ENCODE assay signal across 11 cellular contexts in the genomic region with DNA sequence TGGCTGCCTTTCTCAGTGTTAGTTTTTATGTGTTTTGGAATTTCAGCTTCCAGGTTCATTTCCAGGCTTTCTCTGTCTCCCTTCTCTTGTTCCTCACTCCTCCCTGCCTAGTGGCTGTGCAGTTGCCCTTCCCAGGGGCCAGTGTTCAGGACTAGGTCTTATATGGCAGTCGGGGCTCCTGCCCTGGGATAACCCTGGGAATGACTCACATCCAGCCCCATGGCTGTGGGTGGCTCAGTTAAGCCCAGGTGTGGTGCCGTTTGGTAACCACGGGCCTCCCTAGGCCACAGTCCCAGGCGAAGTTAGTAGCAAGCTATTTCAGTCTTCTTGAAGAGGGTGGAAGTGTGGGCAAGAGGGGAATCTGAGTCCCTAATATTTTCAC. TPM values are rescaled to one million over a fixed set of nuclear protein-coding genes. Genes with fewer than 3 reads are reported as not detected.
DNase-seq lines count a peak whose midpoint lies in the region; ATAC-seq lines count a peak whose summit lies in the region.
"Had no signal": no experiment of that assay in that cellular context is flagged by ENCODE, and none has a peak within 500 bp of the region (broad histone marks: within the 10 kb centered on the region; RNA-seq: fewer than 3 reads in every experiment).

No MANE protein-coding gene starts in this region.

- H2BK120ac ChIP-seq in mesenchymal stem cell (ENCODE audit: low read depth, low read length): peak overlapping the region; percentile 2

- H2BK12ac ChIP-seq in mesenchymal stem cell (ENCODE audit: low read length in 2 of 2): peak overlapping the region in 1 of 2 experiments; percentile 66

- H3K36me3 ChIP-seq in mesenchymal stem cell (ENCODE audit: control insufficient read depth in 1 of 2, insufficient read depth in 2 of 2, low read depth in 1 of 2, low read length in 2 of 2): no peaks in the 10 kb centered on the region
- H3K36me3 ChIP-seq: cardiac muscle cell had no signal

- H2AFZ ChIP-seq in mesenchymal stem cell (ENCODE audit: low read depth, low read length): no peak overlapping the region

- H2BK15ac ChIP-seq in mesenchymal stem cell (ENCODE audit: low read depth, poor library complexity, severe bottlenecking): peak overlapping the region; percentile 92

- H2BK5ac ChIP-seq in mesenchymal stem cell (ENCODE audit: low read depth, low read length, poor library complexity, severe bottlenecking): no peak overlapping the region

- no peak overlapping the region for H3K23ac ChIP-seq in mesenchymal stem cell (ENCODE audit: low read length in 2 of 2)

- H3K4ac ChIP-seq in mesenchymal stem cell (ENCODE audit: low read depth in 1 of 2, low read length in 2 of 2): no peak overlapping the region

- no peak overlapping the region for H3K14ac ChIP-seq in mesenchymal stem cell (ENCODE audit: low read length in 2 of 2)

- H3K9ac ChIP-seq in mesenchymal stem cell (ENCODE audit: low read length): no peak overlapping the region

- H4K8ac ChIP-seq in mesenchymal stem cell (ENCODE audit: low read length): peak overlapping the region; percentile 10

- H3K4me1 ChIP-seq in mesenchymal stem cell (ENCODE audit: control insufficient read depth, insufficient read depth, low read depth, low read length): peaks cover 18% of the 10 kb centered on the region

- peak overlapping the region; percentile 3 for H4K91ac ChIP-seq in mesenchymal stem cell (ENCODE audit: low read length)

- H3K27me3 Mint-ChIP-seq in stimulated activated naive CD8-positive, alpha-beta T cell treated with anti-CD3 and anti-CD28 coated beads, Interleukin-15, amount 100 ng/mL, for 72 hours: no peaks in the 10 kb centered on the region
- no peaks in the 10 kb centered on the region for H3K27me3 Mint-ChIP-seq in activated T-cell treated with anti-CD3 and anti-CD28 coated beads, Interleukin-2, amount 50 U/mL, for 72 hours (ENCODE audit: low read depth)

- no peak for DNase-seq in stimulated activated naive CD8-positive, alpha-beta T cell treated with anti-CD3 and anti-CD28 coated beads, Interleukin-15, Interleukin-2, amounts not matched to agents 100 U/mL and 50 U/mL, for 24 hours
- no peak for DNase-seq in stimulated activated naive CD8-positive, alpha-beta T cell treated with anti-CD3 and anti-CD28 coated beads, Interleukin-15, amount 100 ng/mL, for 72 hours
- DNase-seq in activated T-cell treated with anti-CD3 and anti-CD28 coated beads, Interleukin-2, amount 50 U/mL, for 72 hours: peak in 1 of 2 donors; percentile 34
- DNase-seq in mesenchymal stem cell (no peak), NCI-H510A treated with DMSO at 0.1 percent for 48 hours (lab: John Stamatoyannopoulos, UW) (no peak), NAMALWA (ENCODE audit: low spot score) (no peak), SK-N-DZ (ENCODE audit: low spot score) (no peak), NCI-H2196 treated with DMSO at 0.1 percent for 48 hours (lab: John Stamatoyannopoulos, UW; ENCODE audit: unreplicated experiment) (no peak)
- DNase-seq: Karpas-422, NCI-H82 had no signal

- peak overlapping the region; percentile 8 for H3K27ac ChIP-seq in mesenchymal stem cell (ENCODE audit: low read length, poor library complexity, severe bottlenecking)
- H3K27ac ChIP-seq: cardiac muscle cell had no signal

- H3K4me3 Mint-ChIP-seq in stimulated activated naive CD8-positive, alpha-beta T cell treated with anti-CD3 and anti-CD28 coated beads, Interleukin-15, amount 100 ng/mL, for 72 hours: peak overlapping the region in 1 of 2 donors; percentile 64
- peak overlapping the region; percentile 23 to 81 for H3K4me3 Mint-ChIP-seq in activated T-cell treated with anti-CD3 and anti-CD28 coated beads, Interleukin-2, amount 50 U/mL, for 72 hours

- 18% methylated on average over 1 of the region's 4 CpGs for WGBS in mesenchymal stem cell

- H3K27ac Mint-ChIP-seq in stimulated activated naive CD8-positive, alpha-beta T cell treated with anti-CD3 and anti-CD28 coated beads, Interleukin-15, amount 100 ng/mL, for 72 hours: peak overlapping the region in 1 of 2 donors; percentile 86
- H3K27ac Mint-ChIP-seq in activated T-cell treated with anti-CD3 and anti-CD28 coated beads, Interleukin-2, amount 50 U/mL, for 72 hours: peak overlapping the region; percentile 61

- no peaks in the 10 kb centered on the region for H3K79me1 ChIP-seq in mesenchymal stem cell (replicated peaks; ENCODE audit: low read length, poor library complexity, severe bottlenecking)

- no peaks in the 10 kb centered on the region for H3K9me3 ChIP-seq in mesenchymal stem cell (ENCODE audit: control insufficient read depth, low read length)

- no peak overlapping the region for H3K18ac ChIP-seq in mesenchymal stem cell (ENCODE audit: low read depth in 1 of 2, low read length in 2 of 2)

- H3K4me2 ChIP-seq in mesenchymal stem cell (ENCODE audit: low read length, poor library complexity, severe bottlenecking): no peak overlapping the region

- peak; percentile 25 for ATAC-seq in stimulated activated naive CD8-positive, alpha-beta T cell treated with anti-CD3 and anti-CD28 coated beads, Interleukin-15, Interleukin-2, amounts not matched to agents 100 U/mL and 50 U/mL, for 24 hours
- no peak for ATAC-seq in stimulated activated naive CD8-positive, alpha-beta T cell treated with anti-CD3 and anti-CD28 coated beads, Interleukin-15, amount 100 ng/mL, for 72 hours
- peak; percentile 43 to 46 for ATAC-seq in activated T-cell treated with anti-CD3 and anti-CD28 coated beads, Interleukin-2, amount 50 U/mL, for 72 hours (replicated peaks in 1 of 2)

- H3K9me3 Mint-ChIP-seq in stimulated activated naive CD8-positive, alpha-beta T cell treated with anti-CD3 and anti-CD28 coated beads, Interleukin-15, amount 100 ng/mL, for 72 hours: no peaks in the 10 kb centered on the region
- H3K9me3 Mint-ChIP-seq in activated T-cell treated with anti-CD3 and anti-CD28 coated beads, Interleukin-2, amount 50 U/mL, for 72 hours: no peaks in the 10 kb centered on the region

- H2AK5ac ChIP-seq in mesenchymal stem cell (ENCODE audit: low read length, severe bottlenecking): peak overlapping the region; percentile 69

- H3K27me3 ChIP-seq in mesenchymal stem cell (ENCODE audit: control insufficient read depth in 1 of 2, insufficient read depth in 1 of 2, low read length in 2 of 2): no peaks in the 10 kb centered on the region
- H3K27me3 ChIP-seq: cardiac muscle cell had no signal

- peaks cover 0 to 4% of the 10 kb centered on the region in 2 donors for H3K36me3 Mint-ChIP-seq in activated T-cell treated with anti-CD3 and anti-CD28 coated beads, Interleukin-2, amount 50 U/mL, for 72 hours (ENCODE audit: insufficient read depth in 2 of 2)

- peaks cover 82% of the 10 kb centered on the region for H3K4me1 Mint-ChIP-seq in stimulated activated naive CD8-positive, alpha-beta T cell treated with anti-CD3 and anti-CD28 coated beads, Interleukin-15, amount 100 ng/mL, for 72 hours
- H3K4me1 Mint-ChIP-seq in activated T-cell treated with anti-CD3 and anti-CD28 coated beads, Interleukin-2, amount 50 U/mL, for 72 hours (ENCODE audit: low read depth): peaks cover 84% of the 10 kb centered on the region

- H3K4me3 ChIP-seq in mesenchymal stem cell (ENCODE audit: insufficient read depth in 1 of 2, low read depth in 1 of 2, low read length in 2 of 2): no peak overlapping the region
- H3K4me3 ChIP-seq: cardiac muscle cell had no signal

RNA-seq across cellular contexts. Expression of a gene that starts 57.4 kb away (rescaled TPM):
- total RNA-seq in activated T-cell treated with anti-CD3 and anti-CD28 coated beads, Interleukin-2, amount 50 U/mL, for 72 hours: 10 to 100 TPM in 1 of 2 donors, 1 to 10 TPM in 1; 9.4 to 11.6 TPM
- 20.0 TPM for polyA plus RNA-seq in mesenchymal stem cell (2013, experiment 1 of 2)
- polyA plus RNA-seq in mesenchymal stem cell (2013, experiment 2 of 2): 21.0 TPM
- polyA plus RNA-seq in SK-N-DZ (2014; cell fraction: cytosol; rRNA removed): 14.3 and 120 TPM in 2 replicates
- 20.8 and 26.1 TPM in 2 replicates for polyA plus RNA-seq in SK-N-DZ (2014; cell fraction: nucleus; rRNA removed)
